10 cellular contexts compared by ENCODE assay signal in genomic region chr10:44968101-44968886, GRCh38. TPM values are rescaled to one million over a fixed set of nuclear protein-coding genes. Genes with fewer than 3 reads are reported as not detected.
DNase-seq lines count a peak whose midpoint lies in the region; ATAC-seq and TF ChIP-seq lines count a peak whose summit lies in the region.
"Had no signal": no experiment of that assay in that cellular context is flagged by ENCODE, and none has a peak within 500 bp of the region (broad histone marks: within the 10 kb centered on the region; RNA-seq: fewer than 3 reads in every experiment).

No MANE protein-coding gene starts in this region.

- H3K27me3 ChIP-seq in AG04450 (ENCODE audit: control insufficient read depth, insufficient read depth, low read length) (no peaks in the 10 kb centered on the region), muscle layer of duodenum (ENCODE audit: low read depth, low read length) (no peaks in the 10 kb centered on the region), BE2C (no peaks in the 10 kb centered on the region)

- TF ChIP-seq CTCF in AG04450 (IDR thresholded peaks at IDR 0.05; ENCODE audit: low read depth, low read length): no peak
- TF ChIP-seq CTCF in NB4 (IDR thresholded peaks at IDR 0.05; ENCODE audit: low read depth, low read length): no peak
- no peak for TF ChIP-seq CTCF in GM10266 (IDR thresholded peaks at IDR 0.05; ENCODE audit: control insufficient read depth, insufficient read depth, low read depth, missing control alignments)
- no peak for TF ChIP-seq CTCF in BE2C (IDR thresholded peaks at IDR 0.05; ENCODE audit: low read depth, low read length)

- no peak for TF ChIP-seq POLR2A in NB4 (IDR thresholded peaks at IDR 0.05; ENCODE audit: extremely low read depth, insufficient read length)

- CTCF ChIA-PET in AG04450 (lab: Charles Lee): interaction anchor here (0.5 to 4.5 kb wide), 6 partner anchors 8 to 92 kb away, joined by 3 to 18 read pairs (median 4); partner anchors contain the start of gene DEPP1

- H3K9me3 ChIP-seq in AG04450 (ENCODE audit: control insufficient read depth, insufficient read depth, low read length) (no peaks in the 10 kb centered on the region; the same call in 1 of the 2 replicates), muscle layer of duodenum (ENCODE audit: control insufficient read depth in 1 of 2, low read length in 2 of 2) (no peaks in the 10 kb centered on the region), BE2C (no peaks in the 10 kb centered on the region)
- H3K9me3 ChIP-seq: Caco-2 had no signal

- POLR2A ChIA-PET in AG04450 (lab: Yijun Ruan, JAX): interaction anchor here (0.8 kb wide), 1 partner anchor 10 kb away, joined by 3 read pairs; the partner anchor contains the start of gene DEPP1

- ATAC-seq in HG02798 (IDR thresholded peaks at IDR 0.05; ENCODE audit: poor library complexity, unreplicated experiment): no peak

- peak overlapping the region; percentile 11 for H3K27ac ChIP-seq in AG04450 (ENCODE audit: low read depth, low read length)
- H3K27ac ChIP-seq in caudate nucleus (ENCODE audit: low read depth, low read length): peak overlapping the region; percentile 41
- H3K27ac ChIP-seq in muscle layer of duodenum (ENCODE audit: low read length): peak overlapping the region; percentile 64

- H3K4me1 ChIP-seq in muscle layer of duodenum (ENCODE audit: control insufficient read depth in 1 of 2, insufficient read depth in 2 of 2, low read length in 2 of 2): peaks cover 30 to 40% of the 10 kb centered on the region in 2 donors
- H3K4me1 ChIP-seq in BE2C: peaks cover 9% of the 10 kb centered on the region; the same call in 1 of the 2 replicates

- peaks cover 24 to 27% of the 10 kb centered on the region in 2 donors for H3K36me3 ChIP-seq in muscle layer of duodenum (ENCODE audit: control insufficient read depth in 1 of 2, insufficient read depth in 2 of 2, low read length in 2 of 2)
- H3K36me3 ChIP-seq in BE2C: no peaks in the 10 kb centered on the region

- DNase-seq in AG04450 (ENCODE audit: low read depth, low spot score) (no peak), NB4 (ENCODE audit: low read depth) (peak; percentile 99), caudate nucleus (lab: John Stamatoyannopoulos, UW) (peak in 4 of 61 donors; percentile 35 to 38 (median 36)), GM10266 (ENCODE audit: extremely low spot score) (no peak), BE2C (no peak)
- no peak for DNase-seq in stimulated activated CD4-positive, alpha-beta T cell treated with anti-CD3 and anti-CD28 coated beads, Interleukin-1b, Interleukin-23, amount 100 ng/mL, for 48 hours

- H3K4me3 ChIP-seq in AG04450 (ENCODE audit: low read depth, low read length) (no peak overlapping the region), NB4 (ENCODE audit: low read depth, low read length) (peak overlapping the region; percentile 46), muscle layer of duodenum (ENCODE audit: low read depth in 1 of 2, low read length in 2 of 2) (peak overlapping the region in 1 of 2 donors; percentile 11), BE2C (ENCODE audit: low read depth, low read length) (no peak overlapping the region)

RNA-seq across cellular contexts. Expression of gene RASSF4, which starts 8.7 kb away (rescaled TPM):
- polyA plus RNA-seq in AG04450 (2011; rRNA removed): 11.2 and 13.0 TPM in 2 replicates
- 12.9 and 13.1 TPM in 2 replicates for polyA minus RNA-seq in AG04450 (2011; rRNA and poly(A)+ RNA removed)
- 9.3 TPM for polyA plus RNA-seq in BE2C (2012; ENCODE audit: insufficient read depth, insufficient read length, low read depth)

RNA-seq across cellular contexts. Expression of gene DEPP1, which starts 10.3 kb away (rescaled TPM):
- polyA plus RNA-seq in AG04450 (2011; rRNA removed): 31.1 and 50.3 TPM in 2 replicates
- polyA minus RNA-seq in AG04450 (2011; rRNA and poly(A)+ RNA removed): 70.4 and 97.9 TPM in 2 replicates
- polyA plus RNA-seq in BE2C (2012; ENCODE audit: insufficient read depth, insufficient read length, low read depth): 7.4 TPM

RNA-seq across cellular contexts. Expression of gene ZNF22, which starts 32.4 kb away (rescaled TPM):
- 17.4 and 23.4 TPM in 2 replicates for polyA plus RNA-seq in AG04450 (2011; rRNA removed)
- polyA minus RNA-seq in AG04450 (2011; rRNA and poly(A)+ RNA removed): 4.7 and 7.9 TPM in 2 replicates
- 46.3 TPM for polyA plus RNA-seq in BE2C (2012; ENCODE audit: insufficient read depth, insufficient read length, low read depth)

RNA-seq across cellular contexts. Expression of gene TMEM72, which starts 57.2 kb away (rescaled TPM):
- polyA plus RNA-seq in AG04450 (2011; rRNA removed): not detected in 2 replicates
- polyA minus RNA-seq in AG04450 (2011; rRNA and poly(A)+ RNA removed): not detected in 2 replicates
- polyA plus RNA-seq in BE2C (2012; ENCODE audit: insufficient read depth, insufficient read length, low read depth): not detected
- polyA plus RNA-seq: endothelial cell of umbilical vein had no signal

Comparison
In these comparisons a context has a peak if more than half of its experiments do, and no peak if none do; other contexts are left out.
1. H3K27ac ChIP-seq: peak in every context shown above with its lines; median percentile 64 in muscle layer of duodenum; 41 in caudate nucleus; 11 in AG04450.